ENCODE assay signal across 1 cellular context in the genomic region with DNA sequence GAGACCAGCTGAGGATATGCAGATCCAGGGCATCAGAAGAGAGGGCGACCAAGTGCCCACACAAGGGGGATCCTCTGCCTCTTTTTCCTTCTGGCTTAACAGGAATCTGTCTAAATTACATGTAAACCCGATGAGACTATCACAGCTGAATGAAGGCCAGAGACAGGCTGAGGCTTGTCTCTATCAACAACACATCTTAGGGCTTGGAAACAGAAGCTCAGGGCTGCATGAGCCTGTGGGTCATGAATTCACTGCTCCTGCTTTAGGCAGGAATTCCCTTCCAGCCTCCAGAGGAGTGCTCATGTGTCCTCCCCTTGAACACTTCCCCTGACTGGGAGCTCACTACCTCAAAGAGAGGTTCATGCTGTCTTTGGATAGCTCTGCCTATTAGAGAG.
TF ChIP-seq lines count a peak whose summit lies in the region.

No MANE protein-coding gene starts in this region.

TF ChIP-seq in H1, 55 proteins besides CTCF, POLR2A, EP300 and RAD21 (continued from another document):
- no peak for TF ChIP-seq TCF12 (IDR thresholded peaks at IDR 0.05; ENCODE audit: low read depth, low read length)
- TF ChIP-seq, protein P1, sequence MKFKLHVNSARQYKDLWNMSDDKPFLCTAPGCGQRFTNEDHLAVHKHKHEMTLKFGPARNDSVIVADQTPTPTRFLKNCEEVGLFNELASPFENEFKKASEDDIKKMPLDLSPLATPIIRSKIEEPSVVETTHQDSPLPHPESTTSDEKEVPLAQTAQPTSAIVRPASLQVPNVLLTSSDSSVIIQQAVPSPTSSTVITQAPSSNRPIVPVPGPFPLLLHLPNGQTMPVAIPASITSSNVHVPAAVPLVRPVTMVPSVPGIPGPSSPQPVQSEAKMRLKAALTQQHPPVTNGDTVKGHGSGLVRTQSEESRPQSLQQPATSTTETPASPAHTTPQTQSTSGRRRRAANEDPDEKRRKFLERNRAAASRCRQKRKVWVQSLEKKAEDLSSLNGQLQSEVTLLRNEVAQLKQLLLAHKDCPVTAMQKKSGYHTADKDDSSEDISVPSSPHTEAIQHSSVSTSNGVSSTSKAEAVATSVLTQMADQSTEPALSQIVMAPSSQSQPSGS (IDR thresholded peaks at IDR 0.05; ENCODE audit: low read length), result no peak
- TF ChIP-seq JUN (IDR thresholded peaks at IDR 0.05; ENCODE audit: low read depth, low read length), result no peak
- TF ChIP-seq NRF1 (IDR thresholded peaks at IDR 0.05; ENCODE audit: low read depth, low read length), result no peak
- TF ChIP-seq JUND (IDR thresholded peaks at IDR 0.05; ENCODE audit: low read length), result no peak
- TF ChIP-seq KDM4A (IDR thresholded peaks at IDR 0.05; ENCODE audit: low read depth, low read length, severe bottlenecking), result no peak
- no peak for TF ChIP-seq ZNF274 (IDR thresholded peaks at IDR 0.05; ENCODE audit: borderline replicate concordance, extremely low read depth, low read length)
- TF ChIP-seq GABPA (IDR thresholded peaks at IDR 0.05; ENCODE audit: borderline replicate concordance, insufficient read depth, low read length), result no peak
- TF ChIP-seq SP4 (IDR thresholded peaks at IDR 0.05; ENCODE audit: low read length), result no peak
- no peak for TF ChIP-seq CREB1 (IDR thresholded peaks at IDR 0.05)
- TF ChIP-seq TAF1 (IDR thresholded peaks at IDR 0.05; ENCODE audit: low read depth, low read length), result no peak
- no peak for TF ChIP-seq HDAC6 (IDR thresholded peaks at IDR 0.05; ENCODE audit: low read depth, low read length)
TF ChIP-seq in H1: peak in this region for 0.
